ENCODE assay signal across 8 cellular contexts in the genomic region with DNA sequence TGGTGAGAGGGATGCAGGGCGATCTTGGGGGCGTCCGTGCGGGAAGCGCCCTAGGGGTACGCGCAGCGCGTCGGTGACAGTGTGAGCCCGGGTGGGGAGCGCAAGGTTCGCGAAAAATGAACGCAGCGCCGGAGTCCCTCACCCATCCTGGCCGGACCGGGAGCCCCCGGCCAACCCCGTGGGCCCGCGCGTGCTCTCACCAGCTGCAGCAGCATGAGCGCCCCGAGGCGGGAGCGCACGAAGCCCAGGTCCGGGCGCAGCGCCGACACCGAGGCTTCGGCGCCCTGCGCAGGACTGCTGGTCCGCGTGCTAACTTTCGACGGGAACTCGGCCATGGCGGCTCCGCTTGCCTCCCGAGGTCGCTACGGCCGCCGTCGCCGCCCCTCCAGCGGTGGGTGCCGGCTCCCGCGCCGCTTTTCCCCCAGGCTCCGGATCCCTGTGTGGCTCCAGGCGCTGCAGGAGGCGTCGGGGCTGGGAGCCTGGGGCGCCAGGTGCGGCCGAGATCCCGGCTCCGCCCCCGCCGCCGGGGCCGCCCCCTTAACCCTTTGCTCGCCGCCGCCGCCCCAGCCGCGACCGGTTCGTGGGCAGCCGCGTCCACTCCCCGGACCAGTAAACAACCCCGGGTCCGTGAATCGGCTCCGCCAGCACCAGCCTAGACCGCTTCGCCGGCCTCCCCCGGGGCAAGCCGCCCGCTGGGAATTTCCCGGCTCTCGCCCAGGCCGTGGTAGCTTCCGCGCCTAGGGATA. TPM values are rescaled to one million over a fixed set of nuclear protein-coding genes. Genes with fewer than 3 reads are reported as not detected.
A peak's percentile ranks its signal among the peaks of the same experiment; 100 is the strongest.
DNase-seq lines count a peak whose midpoint lies in the region; ATAC-seq, FAIRE-seq and TF ChIP-seq lines count a peak whose summit lies in the region.

A gene with protein sequence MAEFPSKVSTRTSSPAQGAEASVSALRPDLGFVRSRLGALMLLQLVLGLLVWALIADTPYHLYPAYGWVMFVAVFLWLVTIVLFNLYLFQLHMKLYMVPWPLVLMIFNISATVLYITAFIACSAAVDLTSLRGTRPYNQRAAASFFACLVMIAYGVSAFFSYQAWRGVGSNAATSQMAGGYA (minus strand): TSS at position 467 of the 746 bp plus-strand sequence. CDS start 132 bp downstream, at position 335.

- H2BK20ac ChIP-seq in H1 (ENCODE audit: low read length), result peak within 1 kb of the TSS; percentile 13; the same call in 1 of the 2 replicates

- H3K79me1 ChIP-seq in H1 (ENCODE audit: low read depth, low read length) (no peaks in the 10 kb centered on the region), mesenchymal stem cell (replicated peaks; ENCODE audit: low read length, poor library complexity, severe bottlenecking) (peaks cover 2% of the 10 kb centered on the region)

- H3K27ac Mint-ChIP-seq in activated CD8-positive, alpha-beta T cell treated with anti-CD3 and anti-CD28 coated beads, Interleukin-2, amount 10 ng/mL, durations not matched to agents 7 days and 5 days, result no peak within 1 kb of the TSS
- H3K27ac Mint-ChIP-seq in stimulated activated naive CD8-positive, alpha-beta T cell treated with anti-CD3 and anti-CD28 coated beads, Interleukin-15, Interleukin-2, amounts not matched to agents 100 ng/mL and 50 ng/mL, for 24 hours, result no peak within 1 kb of the TSS

- H3K56ac ChIP-seq in H1 (replicated peaks; ENCODE audit: insufficient read length, low read depth, low read length), result no peak within 1 kb of the TSS

- CTCF ChIA-PET in activated CD8-positive, alpha-beta T cell treated with anti-CD3 and anti-CD28 coated beads, Interleukin-2, amount 10 ng/mL, durations not matched to agents 7 days and 5 days (lab: Charles Lee), result interaction anchor here (1.2 kb wide), 1 partner anchor 16 kb away, joined by 3 read pairs; no protein-coding TSS in a partner anchor
- CTCF ChIA-PET in H1 (lab: Charles Lee; ENCODE audit: partially characterized antibody), result interaction anchor here (0.9 kb wide), 1 partner anchor 111 kb away, joined by 3 read pairs; no protein-coding TSS in a partner anchor

- no peak for TF ChIP-seq RAD21 in H1 (IDR thresholded peaks at IDR 0.05 in 1 of 2, conservative IDR thresholded peaks at IDR 0.05 in 1 of 2; ENCODE audit: low read depth in 2 of 2, low read length in 2 of 2)

- H3K9ac ChIP-seq in H1 (replicated peaks in 1 of 4; ENCODE audit: extremely low read depth in 1 of 4, low read depth in 3 of 4, low read length in 3 of 4), result peak within 1 kb of the TSS in 1 of 4 experiments; percentile 45; a peak in 1 of 7 replicates
- peak within 1 kb of the TSS; percentile 5 for H3K9ac ChIP-seq in mesenchymal stem cell (ENCODE audit: low read length)

- no peak for TF ChIP-seq POLR2A in H1 (IDR thresholded peaks at IDR 0.05; ENCODE audit: control extremely low read depth in 1 of 2, low read depth in 2 of 2, low read length in 2 of 2)

- H3K4me2 ChIP-seq in H1 (ENCODE audit: insufficient read depth in 1 of 2, low read depth in 2 of 2, low read length in 2 of 2) (peak within 1 kb of the TSS; percentile 65 to 98), mesenchymal stem cell (ENCODE audit: low read length, poor library complexity, severe bottlenecking) (peak within 1 kb of the TSS; percentile 88)

- WGBS in H1 (ENCODE audit: extremely low coverage in 1 of 2, insufficient coverage in 1 of 2, insufficient read length in 1 of 2, insufficient replicate concordance in 2 of 2, low coverage in 1 of 2, low lambda C conversion rate in 2 of 2, missing lambda C conversion rate in 1 of 2), 2 experiments, result 4% methylated on average over 62 of the region's 95 CpGs; no CpG with 5 or more reads in 1 of the 2 experiments
- WGBS in mesenchymal stem cell, result 4% methylated on average over 95 of the region's 95 CpGs

- H3K14ac ChIP-seq in H1 (ENCODE audit: insufficient read length) (no peak within 1 kb of the TSS), mesenchymal stem cell (ENCODE audit: low read length in 2 of 2) (no peak within 1 kb of the TSS)

- POLR2A ChIA-PET in activated CD8-positive, alpha-beta T cell treated with anti-CD3 and anti-CD28 coated beads, Interleukin-2, amount 10 ng/mL, durations not matched to agents 7 days and 5 days (lab: Charles Lee), result no interaction called here
- POLR2A ChIA-PET in H1 (lab: Charles Lee; ENCODE audit: partially characterized antibody), result interaction anchor here (1.1 to 1.6 kb wide), 6 partner anchors 11 to 132 kb away, joined by 3 to 4 read pairs (median 4); no protein-coding TSS in a partner anchor

- 0 out of 2 replicates have a peak within 1 kb of the TSS, but pooled peaks have one; percentile 88 for H2BK15ac ChIP-seq in H1 (ENCODE audit: low read length)
- H2BK15ac ChIP-seq in mesenchymal stem cell (ENCODE audit: low read depth, poor library complexity, severe bottlenecking), result peak within 1 kb of the TSS; percentile 60

- H3K4me1 Mint-ChIP-seq in activated CD8-positive, alpha-beta T cell treated with anti-CD3 and anti-CD28 coated beads, Interleukin-2, amount 10 ng/mL, durations not matched to agents 7 days and 5 days (ENCODE audit: low read depth), result peaks cover 18% of the 10 kb centered on the region
- peaks cover 6% of the 10 kb centered on the region for H3K4me1 Mint-ChIP-seq in stimulated activated naive CD8-positive, alpha-beta T cell treated with anti-CD3 and anti-CD28 coated beads, Interleukin-15, Interleukin-2, amounts not matched to agents 100 ng/mL and 50 ng/mL, for 24 hours (ENCODE audit: low read depth)

- H2BK12ac ChIP-seq in H1 (ENCODE audit: low read depth, low read length) (peak within 1 kb of the TSS; percentile 35; the same call in 1 of the 2 replicates), mesenchymal stem cell (ENCODE audit: low read length in 2 of 2) (peak within 1 kb of the TSS in 1 of 2 experiments; percentile 48)

- H3K9me3 ChIP-seq in H1 (ENCODE audit: insufficient read depth in 2 of 2, low read depth in 1 of 2, low read length in 1 of 2), result no peaks in the 10 kb centered on the region
- no peaks in the 10 kb centered on the region for H3K9me3 ChIP-seq in mesenchymal stem cell (ENCODE audit: control insufficient read depth, low read length)

- H3K9me3 Mint-ChIP-seq in activated CD8-positive, alpha-beta T cell treated with anti-CD3 and anti-CD28 coated beads, Interleukin-2, amount 10 ng/mL, durations not matched to agents 7 days and 5 days (ENCODE audit: insufficient read depth), result no peaks in the 10 kb centered on the region
- H3K9me3 Mint-ChIP-seq in stimulated activated naive CD8-positive, alpha-beta T cell treated with anti-CD3 and anti-CD28 coated beads, Interleukin-15, Interleukin-2, amounts not matched to agents 100 ng/mL and 50 ng/mL, for 24 hours, result no peaks in the 10 kb centered on the region

- peak; percentile 74 for ATAC-seq in activated CD8-positive, alpha-beta T cell treated with anti-CD3 and anti-CD28 coated beads, Interleukin-2, amount 10 ng/mL, durations not matched to agents 7 days and 5 days
- ATAC-seq in HG03135 (IDR thresholded peaks at IDR 0.05; ENCODE audit: unreplicated experiment) (no peak), HG03280 (IDR thresholded peaks at IDR 0.05; ENCODE audit: unreplicated experiment) (no peak)

- H3K4me1 ChIP-seq in H1 (replicated peaks in 1 of 4; ENCODE audit: control insufficient read depth in 3 of 4, insufficient read depth in 4 of 4, low read length in 3 of 4) (peaks cover 0 to 8% (median 4%) of the 10 kb centered on the region in 4 experiments; a peak in 5 of 7 replicates), mesenchymal stem cell (ENCODE audit: control insufficient read depth, insufficient read depth, low read depth, low read length) (peaks cover 14% of the 10 kb centered on the region)

- H2BK5ac ChIP-seq in H1 (ENCODE audit: low read depth, low read length), result no peak within 1 kb of the TSS
- peak within 1 kb of the TSS; percentile 10 for H2BK5ac ChIP-seq in mesenchymal stem cell (ENCODE audit: low read depth, low read length, poor library complexity, severe bottlenecking)

- no peak within 1 kb of the TSS for H2AK5ac ChIP-seq in H1 (ENCODE audit: low read depth, low read length)
- H2AK5ac ChIP-seq in mesenchymal stem cell (ENCODE audit: low read length, severe bottlenecking), result peak within 1 kb of the TSS; percentile 4

- H3K27ac ChIP-seq in H1 (ENCODE audit: low read depth, low read length) (no peak within 1 kb of the TSS), mesenchymal stem cell (ENCODE audit: low read length, poor library complexity, severe bottlenecking) (no peak within 1 kb of the TSS)

- peaks cover 6% of the 10 kb centered on the region for H3K23me2 ChIP-seq in H1 (ENCODE audit: low read depth, low read length)

- H3K18ac ChIP-seq in H1 (ENCODE audit: extremely low read depth, low read length), result peak within 1 kb of the TSS; percentile 71
- H3K18ac ChIP-seq in mesenchymal stem cell (ENCODE audit: low read depth in 1 of 2, low read length in 2 of 2), result peak within 1 kb of the TSS in 1 of 2 experiments; percentile 29

- H4K20me1 ChIP-seq in H1 (replicated peaks in 1 of 2; ENCODE audit: control insufficient read depth in 1 of 2, insufficient read depth in 2 of 2, low read length in 2 of 2), result no peaks in the 10 kb centered on the region

- H3K27me3 ChIP-seq in H1 (replicated peaks in 1 of 4; ENCODE audit: control insufficient read depth in 3 of 4, extremely low read depth in 1 of 4, insufficient read depth in 3 of 4, low read length in 3 of 4) (peaks cover 9 to 28% (median 24%) of the 10 kb centered on the region in 4 experiments; a peak in 6 of 7 replicates), mesenchymal stem cell (ENCODE audit: control insufficient read depth in 1 of 2, insufficient read depth in 1 of 2, low read length in 2 of 2) (peaks cover 5 to 49% of the 10 kb centered on the region in 2 experiments)

- no peaks in the 10 kb centered on the region; a peak in 2 of 8 replicates for H3K36me3 ChIP-seq in H1 (ENCODE audit: control insufficient read depth in 2 of 4, insufficient read depth in 4 of 4, low read length in 3 of 4)
- H3K36me3 ChIP-seq in mesenchymal stem cell (ENCODE audit: control insufficient read depth in 1 of 2, insufficient read depth in 2 of 2, low read depth in 1 of 2, low read length in 2 of 2), result no peaks in the 10 kb centered on the region

- peak within 1 kb of the TSS; percentile 93 for H4K8ac ChIP-seq in H1 (ENCODE audit: extremely low read depth, insufficient read depth, low read length)
- H4K8ac ChIP-seq in mesenchymal stem cell (ENCODE audit: low read length), result peak within 1 kb of the TSS; percentile 21

- H3K79me2 ChIP-seq in H1 (ENCODE audit: control insufficient read depth in 1 of 2, insufficient read depth in 2 of 2, low read length in 2 of 2), result no peaks in the 10 kb centered on the region

- H3K27me3 Mint-ChIP-seq in activated CD8-positive, alpha-beta T cell treated with anti-CD3 and anti-CD28 coated beads, Interleukin-2, amount 10 ng/mL, durations not matched to agents 7 days and 5 days (ENCODE audit: low read depth), result peaks cover 36% of the 10 kb centered on the region
- peaks cover 4% of the 10 kb centered on the region for H3K27me3 Mint-ChIP-seq in stimulated activated naive CD8-positive, alpha-beta T cell treated with anti-CD3 and anti-CD28 coated beads, Interleukin-15, Interleukin-2, amounts not matched to agents 100 ng/mL and 50 ng/mL, for 24 hours

- H4K91ac ChIP-seq in H1 (replicated peaks; ENCODE audit: insufficient read length, low read length) (peak within 1 kb of the TSS; percentile 73), mesenchymal stem cell (ENCODE audit: low read length) (peak within 1 kb of the TSS; percentile 54)

- H3K4me3 ChIP-seq in Jurkat, Clone E6-1 (ENCODE audit: low read length), result peak within 1 kb of the TSS; percentile 15
- H3K4me3 ChIP-seq in H1 (ENCODE audit: extremely low read depth in 1 of 4, insufficient read depth in 2 of 4, low read depth in 3 of 4, low read length in 4 of 4) (peak within 1 kb of the TSS; percentile 76 to 93 (median 80)), mesenchymal stem cell (ENCODE audit: insufficient read depth in 1 of 2, low read depth in 1 of 2, low read length in 2 of 2) (peak within 1 kb of the TSS; percentile 63 to 64)

- no peak within 1 kb of the TSS for H2BK120ac ChIP-seq in H1 (replicated peaks; ENCODE audit: low read depth, low read length)
- H2BK120ac ChIP-seq in mesenchymal stem cell (ENCODE audit: low read depth, low read length), result peak within 1 kb of the TSS; percentile 55

- no peaks in the 10 kb centered on the region for H3K36me3 Mint-ChIP-seq in activated CD8-positive, alpha-beta T cell treated with anti-CD3 and anti-CD28 coated beads, Interleukin-2, amount 10 ng/mL, durations not matched to agents 7 days and 5 days (ENCODE audit: low read depth)
- no peaks in the 10 kb centered on the region for H3K36me3 Mint-ChIP-seq in stimulated activated naive CD8-positive, alpha-beta T cell treated with anti-CD3 and anti-CD28 coated beads, Interleukin-15, Interleukin-2, amounts not matched to agents 100 ng/mL and 50 ng/mL, for 24 hours (ENCODE audit: low read depth)

- TF ChIP-seq CTCF in H1 (IDR thresholded peaks at IDR 0.05; ENCODE audit: control extremely low read depth in 1 of 3, insufficient read depth in 1 of 3, low read depth in 1 of 3, low read length in 3 of 3), result no peak

- peak within 1 kb of the TSS; percentile 61 for H3K4me3 Mint-ChIP-seq in activated CD8-positive, alpha-beta T cell treated with anti-CD3 and anti-CD28 coated beads, Interleukin-2, amount 10 ng/mL, durations not matched to agents 7 days and 5 days
- peak within 1 kb of the TSS; percentile 67 for H3K4me3 Mint-ChIP-seq in stimulated activated naive CD8-positive, alpha-beta T cell treated with anti-CD3 and anti-CD28 coated beads, Interleukin-15, Interleukin-2, amounts not matched to agents 100 ng/mL and 50 ng/mL, for 24 hours

- H2AFZ ChIP-seq in H1 (ENCODE audit: low read length) (peak within 1 kb of the TSS; percentile 77; the same call in 1 of the 2 replicates), mesenchymal stem cell (ENCODE audit: low read depth, low read length) (peak within 1 kb of the TSS; percentile 53)

- peak; percentile 57 for DNase-seq in DMS53 treated with DMSO at 0.1 percent for 48 hours (lab: John Stamatoyannopoulos, UW; ENCODE audit: unreplicated experiment)
- DNase-seq in Jurkat, Clone E6-1 (ENCODE audit: low read depth, low spot score), result no peak
- no peak for DNase-seq in activated CD8-positive, alpha-beta T cell treated with anti-CD3 and anti-CD28 coated beads, Interleukin-2, amount 10 ng/mL, durations not matched to agents 7 days and 5 days
- DNase-seq in H1 (ENCODE audit: low read depth in 1 of 2, low spot score in 2 of 2), result peak in 1 of 2 experiments; percentile 87
- DNase-seq in mesenchymal stem cell, result peak; percentile 66

- no peak for FAIRE-seq in H1 (lab: Jason Lieb, UNC)

- H3K23ac ChIP-seq in H1 (ENCODE audit: insufficient read length) (no peak within 1 kb of the TSS), mesenchymal stem cell (ENCODE audit: low read length in 2 of 2) (peak within 1 kb of the TSS in 1 of 2 experiments; percentile 86)

- 0 out of 3 replicates have a peak, but pooled peaks of 1 of the 2 experiments have one; percentile 4 for TF ChIP-seq EP300 in H1 (IDR thresholded peaks at IDR 0.05; ENCODE audit: borderline replicate concordance in 1 of 2, low read depth in 2 of 2, low read length in 2 of 2)

- peak within 1 kb of the TSS; percentile 16 for H4K5ac ChIP-seq in H1 (ENCODE audit: insufficient read length, low read depth, low read length)

- H3K4ac ChIP-seq in H1 (replicated peaks; ENCODE audit: insufficient read length, low read depth, low read length), result no peak within 1 kb of the TSS
- no peak within 1 kb of the TSS for H3K4ac ChIP-seq in mesenchymal stem cell (ENCODE audit: low read depth in 1 of 2, low read length in 2 of 2)

RNA-seq across cellular contexts. Expression of the gene that starts here (rescaled TPM):
- polyA plus RNA-seq in Jurkat, Clone E6-1 (2012; ENCODE audit: insufficient read depth, insufficient read length), result 8.8 TPM
- total RNA-seq in activated CD8-positive, alpha-beta T cell treated with anti-CD3 and anti-CD28 coated beads, Interleukin-2, amount 10 ng/mL, durations not matched to agents 7 days and 5 days, result under 1 TPM; 0.18 to 0.37 TPM
- 2.3 and 2.9 TPM in 2 replicates for total RNA-seq in H1 (2021; fragmentation: NEBNext Ultra II Directional; extraction: Animal tissue kit (Norgen Biotek cat#: 25700))
- polyA plus RNA-seq in H1 (2011; rRNA removed), result 9.7 and 10.6 TPM in 2 replicates
- polyA plus RNA-seq in H1 (2011; cell fraction: cytosol; rRNA removed), result 6.6 TPM
- polyA plus RNA-seq in H1 (2011; cell fraction: nucleus; rRNA removed), result 4.5 TPM
- 2.7 to 4.6 TPM (median 3.7 TPM) in 4 replicates for polyA plus RNA-seq in H1 (2012, experiment 1 of 2)
- polyA plus RNA-seq in H1 (2012, experiment 2 of 2), result 5.6 TPM
- 4.5 TPM for polyA plus RNA-seq in H1 (2013, experiment 1 of 2)
- polyA plus RNA-seq in H1 (2013, experiment 2 of 2), result 5.9 TPM
- polyA minus RNA-seq in H1 (2011; rRNA and poly(A)+ RNA removed), result 3.9 and 4.3 TPM in 2 replicates
- polyA minus RNA-seq in H1 (2011; cell fraction: cytosol; rRNA and poly(A)+ RNA removed), result 4.3 TPM
- 2.7 TPM for polyA minus RNA-seq in H1 (2011; cell fraction: nucleus; rRNA and poly(A)+ RNA removed)
- 0.11 TPM for polyA plus RNA-seq in mesenchymal stem cell (2013, experiment 1 of 2)
- polyA plus RNA-seq in mesenchymal stem cell (2013, experiment 2 of 2), result 0.03 TPM

Comparison
In these comparisons a context has a peak if more than half of its experiments do, and no peak if none do; other contexts are left out.
1. Peak in ATAC-seq in activated CD8-positive, alpha-beta T cell treated with anti-CD3 and anti-CD28 coated beads, Interleukin-2, amount 10 ng/mL, durations not matched to agents 7 days and 5 days; RNA of the gene not detected or under 1 TPM.
2. DNase-seq: peak in DMS53 treated with DMSO at 0.1 percent for 48 hours (single experiment) and mesenchymal stem cell (single experiment); none in Jurkat, Clone E6-1 (single experiment) and activated CD8-positive, alpha-beta T cell treated with anti-CD3 and anti-CD28 coated beads, Interleukin-2, amount 10 ng/mL, durations not matched to agents 7 days and 5 days (single experiment).
3. H3K4me3 ChIP-seq: peak in every context shown above with its lines; median percentile 80 in H1; 64 in mesenchymal stem cell; 15 in Jurkat, Clone E6-1.